ENCODE assay signal across 1 cellular context in the genomic region with DNA sequence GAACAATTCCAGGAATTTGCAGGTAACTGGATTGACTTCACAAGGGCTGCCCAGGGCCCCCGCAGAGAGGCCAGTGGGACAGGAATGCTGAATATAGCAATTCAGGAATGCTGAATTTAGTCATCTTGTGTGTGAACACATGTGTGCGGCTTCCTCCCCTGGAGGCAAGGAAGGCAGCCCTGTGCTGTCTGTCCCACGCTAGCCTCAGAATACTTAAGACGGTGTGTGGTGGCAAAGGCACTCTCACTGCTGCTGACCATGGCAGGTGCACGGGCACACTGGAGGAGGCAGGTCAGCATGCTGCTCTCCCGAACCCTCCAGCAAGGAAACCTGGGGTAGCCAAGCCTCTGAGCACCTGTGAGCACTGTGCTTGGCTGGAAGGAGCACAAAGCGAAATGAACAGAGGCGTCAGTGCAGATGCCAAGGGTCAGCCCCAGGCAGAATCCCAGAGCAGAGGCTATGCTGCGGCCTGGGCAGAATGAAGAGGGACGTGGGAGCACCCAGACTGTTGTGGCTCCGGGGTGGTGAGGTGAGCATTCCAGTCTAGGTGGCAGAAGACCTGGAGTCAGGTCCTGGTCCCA.
TF ChIP-seq lines count a peak whose summit lies in the region.

No MANE protein-coding gene starts in this region.

TF ChIP-seq in IMR-90, 13 proteins besides CTCF, POLR2A, EP300 and RAD21 (continued from another document):
- TF ChIP-seq, protein P1, sequence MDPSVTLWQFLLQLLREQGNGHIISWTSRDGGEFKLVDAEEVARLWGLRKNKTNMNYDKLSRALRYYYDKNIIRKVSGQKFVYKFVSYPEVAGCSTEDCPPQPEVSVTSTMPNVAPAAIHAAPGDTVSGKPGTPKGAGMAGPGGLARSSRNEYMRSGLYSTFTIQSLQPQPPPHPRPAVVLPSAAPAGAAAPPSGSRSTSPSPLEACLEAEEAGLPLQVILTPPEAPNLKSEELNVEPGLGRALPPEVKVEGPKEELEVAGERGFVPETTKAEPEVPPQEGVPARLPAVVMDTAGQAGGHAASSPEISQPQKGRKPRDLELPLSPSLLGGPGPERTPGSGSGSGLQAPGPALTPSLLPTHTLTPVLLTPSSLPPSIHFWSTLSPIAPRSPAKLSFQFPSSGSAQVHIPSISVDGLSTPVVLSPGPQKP (IDR thresholded peaks at IDR 0.05; ENCODE audit: borderline replicate concordance, low read depth, low read length), result no peak
TF ChIP-seq in IMR-90: peak in this region for 0.
